Comparison of ENCODE assay signal across 8 cellular contexts in the genomic region with DNA sequence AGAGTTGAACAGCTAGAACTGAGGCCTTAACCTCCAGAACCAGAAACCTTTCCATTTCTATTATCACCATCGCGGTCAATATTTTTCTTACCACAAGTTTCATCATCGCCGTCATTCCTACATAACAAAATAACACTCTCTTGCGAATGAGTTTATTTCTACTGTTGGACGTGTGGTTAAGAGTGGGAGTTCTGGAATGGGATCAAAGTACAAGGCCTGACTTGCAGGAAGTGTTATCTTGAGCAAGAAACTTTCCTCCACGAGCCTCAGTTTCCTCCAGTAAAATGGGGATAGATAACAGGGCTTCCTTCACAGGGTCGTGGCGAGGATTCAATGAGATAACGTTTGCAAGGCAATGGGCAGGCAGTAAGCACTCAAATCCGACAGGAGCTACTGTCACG. TPM values are rescaled to one million over a fixed set of nuclear protein-coding genes. Genes with fewer than 3 reads are reported as not detected.
DNase-seq lines count a peak whose midpoint lies in the region; ATAC-seq and TF ChIP-seq lines count a peak whose summit lies in the region.

No MANE protein-coding gene starts in this region.

- H3K27ac ChIP-seq in 22Rv1 (peak overlapping the region; percentile 88), HL-60 (replicated peaks) (peak overlapping the region; percentile 98), urinary bladder (ENCODE audit: low read depth) (no peak overlapping the region)

- TF ChIP-seq POLR2A in lower leg skin (IDR thresholded peaks at IDR 0.05): no peak

- DNase-seq in HL-60 (ENCODE audit: low read depth in 1 of 2, low spot score in 1 of 2) (peak in 1 of 2 experiments; percentile 56), astrocyte of the cerebellum (ENCODE audit: low read depth) (no peak), lower leg skin (ENCODE audit: low spot score in 2 of 2) (no peak), germinal center (ENCODE audit: low spot score) (no peak)

- H3K4me3 ChIP-seq in HL-60 (replicated peaks; ENCODE audit: insufficient read depth, low read length) (peak overlapping the region; percentile 98), astrocyte of the cerebellum (ENCODE audit: low read depth, low read length) (peak overlapping the region; percentile 100), lower leg skin (ENCODE audit: low read depth, poor library complexity, severe bottlenecking) (peak overlapping the region; percentile 88), urinary bladder (ENCODE audit: low read depth, low read length) (peak overlapping the region; percentile 94)

- in situ Hi-C loops in astrocyte of the cerebellum (cut with HindIII; ENCODE audit: low sequenced_read_pairs): loop anchor here (5.0 kb wide), 3 partner anchors 72 to 272 kb away; a partner anchor contains a TSS

- H3K36me3 ChIP-seq in urinary bladder (ENCODE audit: insufficient read depth): peaks cover 3% of the 10 kb centered on the region

- ATAC-seq in HG02970 (IDR thresholded peaks at IDR 0.05; ENCODE audit: low FRiP score, unreplicated experiment) (no peak), HG02571 (IDR thresholded peaks at IDR 0.05; ENCODE audit: unreplicated experiment) (no peak)

- TF ChIP-seq CTCF in 22Rv1 (IDR thresholded peaks at IDR 0.05) (no peak), HL-60 (IDR thresholded peaks at IDR 0.05; ENCODE audit: insufficient read depth, low read length) (no peak), astrocyte of the cerebellum (IDR thresholded peaks at IDR 0.05; ENCODE audit: low read depth, low read length, missing control alignments) (no peak), lower leg skin (IDR thresholded peaks at IDR 0.05) (no peak)

- intact Hi-C loops in lower leg skin (cut with DNase I; ENCODE audit: low total_unique reads): loop anchor here (10.0 kb wide), 1 partner anchor 534 kb away; a partner anchor contains a TSS

- no peaks in the 10 kb centered on the region for H3K27me3 ChIP-seq in HL-60 (ENCODE audit: insufficient read depth, poor library complexity, severe bottlenecking)

- 0 to 1% methylated on average over 12 of the region's 12 CpGs for WGBS in lower leg skin, 2 donors
- under 1% methylated on average over 12 of the region's 12 CpGs for WGBS in urinary bladder

- no peaks in the 10 kb centered on the region for H3K4me1 ChIP-seq in urinary bladder (ENCODE audit: insufficient read depth)

RNA-seq across cellular contexts. Expression of a gene that starts 0.7 kb away (rescaled TPM):
- total RNA-seq in lower leg skin (10 to 100 TPM; 48.4 to 77.4 (median 72.1) TPM), urinary bladder (60.9 TPM)
- polyA plus RNA-seq in urinary bladder: 29.3 TPM

RNA-seq across cellular contexts. Expression of a gene that starts 2.1 kb away (rescaled TPM):
- total RNA-seq in lower leg skin (100 to 1,000 TPM in 3 of 4 donors, 10 to 100 TPM in 1; 94.7 to 175 (median 137) TPM), urinary bladder (91.3 TPM)
- polyA plus RNA-seq in urinary bladder: 210 TPM

RNA-seq across cellular contexts. Expression of a gene that starts 37.6 kb away (rescaled TPM):
- total RNA-seq in lower leg skin (10 to 100 TPM in 1 of 4 donors, 1 to 10 TPM in 1, under 1 TPM in 2; 0.34 to 10.3 (median 1.4) TPM), urinary bladder (62.4 TPM)
- polyA plus RNA-seq in urinary bladder: 29.4 TPM

RNA-seq across cellular contexts. Expression of a gene that starts 45.2 kb away (rescaled TPM):
- total RNA-seq in lower leg skin: 1 to 10 TPM; 1.8 to 5.2 (median 3.6) TPM
- 3.3 TPM for total RNA-seq in urinary bladder
- polyA plus RNA-seq in urinary bladder: 3.6 TPM
